ENCODE assay signal across 28 cellular contexts in genomic region chr16:2209258-2210008, GRCh38. TPM values are rescaled to one million over a fixed set of nuclear protein-coding genes. Genes with fewer than 3 reads are reported as not detected.
"Had no signal": no experiment of that assay in that cellular context is flagged by ENCODE, and none has a peak within 500 bp of the region (broad histone marks: within the 10 kb centered on the region; RNA-seq: fewer than 3 reads in every experiment).

No MANE protein-coding gene starts in this region.

- H3K27me3 ChIP-seq: adrenal gland, ascending aorta, brain microvascular endothelial cell, foreskin keratinocyte, neural progenitor cell, ovary, upper lobe of left lung had no signal

- H3K4me1 ChIP-seq: foreskin keratinocyte had no signal

- H3K36me3 ChIP-seq: neural progenitor cell, ovary had no signal

- ATAC-seq: activated CD4-positive, CD25-positive, alpha-beta regulatory T cell treated with anti-CD3 and anti-CD28 coated beads, Interleukin-2, amount 50 U/mL, for 24 hours; activated CD8-positive, alpha-beta T cell treated with anti-CD3 and anti-CD28 coated beads, Interleukin-2, amount 10 ng/mL, durations not matched to agents 7 days and 5 days; activated T-helper 17 cell treated with anti-CD3 and anti-CD28 coated beads, Interleukin-2, amount 50 U/mL, for 72 hours; foreskin keratinocyte; left lobe of liver; naive thymus-derived CD4-positive, alpha-beta T cell; right cardiac atrium; stimulated activated naive CD8-positive, alpha-beta T cell treated with anti-CD3 and anti-CD28 coated beads, Interleukin-15, Interleukin-2, amounts not matched to agents 100 U/mL and 50 U/mL, for 24 hours had no signal

- H3K27ac Mint-ChIP-seq: activated CD4-positive, alpha-beta T cell treated with anti-CD3 and anti-CD28 coated beads, Interleukin-2, amount 10 ng/mL, durations not matched to agents 7 days and 5 days; activated CD8-positive, alpha-beta T cell treated with anti-CD3 and anti-CD28 coated beads, Interleukin-2, amount 10 ng/mL, durations not matched to agents 7 days and 5 days; activated naive CD8-positive, alpha-beta T cell; activated T-cell treated with anti-CD3 and anti-CD28 coated beads, Interleukin-2, amount 50 U/mL, for 24 hours; activated T-helper 17 cell treated with anti-CD3 and anti-CD28 coated beads, Interleukin-2, amount 50 U/mL, for 72 hours; naive thymus-derived CD4-positive, alpha-beta T cell; neural progenitor cell; T-helper 1 cell treated with Interleukin-12 subunit alpha and Interleukin-12 subunit beta and Interleukin-4 antibody, amounts not matched to agents 30 μg/mL and 1 μg/mL, for 36 hours had no signal

- H3K9me3 Mint-ChIP-seq: activated CD4-positive, alpha-beta T cell treated with anti-CD3 and anti-CD28 coated beads, Interleukin-2, amount 10 ng/mL, durations not matched to agents 7 days and 5 days; activated T-cell treated with anti-CD3 and anti-CD28 coated beads, Interleukin-2, amount 50 U/mL, for 24 hours; activated T-helper 17 cell treated with anti-CD3 and anti-CD28 coated beads, Interleukin-2, amount 50 U/mL, for 72 hours; neural progenitor cell; T-helper 1 cell treated with Interleukin-12 subunit alpha and Interleukin-12 subunit beta and Interleukin-4 antibody, amounts not matched to agents 30 μg/mL and 1 μg/mL, for 36 hours had no signal

- H3K9ac ChIP-seq: neural progenitor cell had no signal

- H3K27me3 Mint-ChIP-seq: activated CD4-positive, alpha-beta T cell treated with anti-CD3 and anti-CD28 coated beads, Interleukin-2, amount 10 ng/mL, durations not matched to agents 7 days and 5 days; activated naive CD8-positive, alpha-beta T cell; activated T-cell treated with anti-CD3 and anti-CD28 coated beads, Interleukin-2, amount 50 U/mL, for 24 hours; activated T-helper 17 cell treated with anti-CD3 and anti-CD28 coated beads, Interleukin-2, amount 50 U/mL, for 72 hours; naive thymus-derived CD4-positive, alpha-beta T cell had no signal

- H3K4me3 Mint-ChIP-seq: activated CD4-positive, alpha-beta T cell treated with anti-CD3 and anti-CD28 coated beads, Interleukin-2, amount 10 ng/mL, durations not matched to agents 7 days and 5 days; activated CD8-positive, alpha-beta T cell treated with anti-CD3 and anti-CD28 coated beads, Interleukin-2, amount 10 ng/mL, durations not matched to agents 7 days and 5 days; activated naive CD8-positive, alpha-beta T cell; activated T-cell treated with anti-CD3 and anti-CD28 coated beads, Interleukin-2, amount 50 U/mL, for 24 hours; activated T-helper 17 cell treated with anti-CD3 and anti-CD28 coated beads, Interleukin-2, amount 50 U/mL, for 72 hours; naive thymus-derived CD4-positive, alpha-beta T cell; neural progenitor cell; T-helper 1 cell treated with Interleukin-12 subunit alpha and Interleukin-12 subunit beta and Interleukin-4 antibody, amounts not matched to agents 30 μg/mL and 1 μg/mL, for 36 hours had no signal

- H3K4me3 ChIP-seq: adrenal gland, ascending aorta, lung, neural progenitor cell, ovary, upper lobe of left lung had no signal

- FAIRE-seq: keratinocyte had no signal

- DNase-seq: activated CD4-positive, alpha-beta T cell treated with anti-CD3 and anti-CD28 coated beads, Interleukin-2, amount 10 ng/mL, durations not matched to agents 7 days and 5 days; activated CD8-positive, alpha-beta memory T cell treated with anti-CD3 and anti-CD28 coated beads, Interleukin-2, amount 50 U/mL, for 4 hours; activated CD8-positive, alpha-beta T cell treated with anti-CD3 and anti-CD28 coated beads, Interleukin-2, amount 10 ng/mL, durations not matched to agents 7 days and 5 days; activated T-cell treated with anti-CD3 and anti-CD28 coated beads, Interleukin-2, amount 50 U/mL, for 24 hours; adrenal gland; brain microvascular endothelial cell; central memory CD4-positive, alpha-beta T cell; dermis blood vessel endothelial cell; effector CD8-positive, alpha-beta T cell; foreskin keratinocyte; naive thymus-derived CD4-positive, alpha-beta T cell; ovary; stimulated activated CD4-positive, alpha-beta T cell treated with anti-CD3 and anti-CD28 coated beads, Interleukin-12 subunit alpha, Interleukin-12 subunit beta, amount 100 ng/mL, for 4 hours; stimulated activated CD4-positive, alpha-beta T cell treated with anti-CD3 and anti-CD28 coated beads, Interleukin-4, amount 100 ng/mL, for 4 hours; stimulated activated naive CD8-positive, alpha-beta T cell treated with anti-CD3 and anti-CD28 coated beads, Interleukin-15, Interleukin-2, amounts not matched to agents 100 U/mL and 50 U/mL, for 24 hours; T1000 had no signal

- H3K27ac ChIP-seq: adrenal gland, ascending aorta, brain microvascular endothelial cell, foreskin keratinocyte, neural progenitor cell, ovary, upper lobe of left lung had no signal

- H3K9me3 ChIP-seq: adrenal gland, ascending aorta, ovary, upper lobe of left lung had no signal

RNA-seq across cellular contexts. Expression of gene CASKIN1, which starts 13.0 kb away (rescaled TPM):
- total RNA-seq: ascending aorta, subcutaneous adipose tissue had no signal
- polyA plus RNA-seq: naive thymus-derived CD4-positive, alpha-beta T cell had no signal
